In genomic region chr4:99404595-99405287, GRCh38 we compare ENCODE assay signal across 8 cellular contexts. TPM values are rescaled to one million over a fixed set of nuclear protein-coding genes. Genes with fewer than 3 reads are reported as not detected.
A peak's percentile ranks its signal among the peaks of the same experiment; 100 is the strongest.
DNase-seq lines count a peak whose midpoint lies in the region; ATAC-seq, FAIRE-seq and TF ChIP-seq lines count a peak whose summit lies in the region.

No MANE protein-coding gene starts in this region.

- ATAC-seq in GM21717 (IDR thresholded peaks at IDR 0.05; ENCODE audit: unreplicated experiment) (peak; percentile 88), sciatic nerve (peak; percentile 71)
- ATAC-seq in naive thymus-derived CD4-positive, alpha-beta T cell = no peak

- H3K4me3 Mint-ChIP-seq in naive thymus-derived CD4-positive, alpha-beta T cell = no peak overlapping the region

- H3K27ac ChIP-seq in naive thymus-derived CD4-positive, alpha-beta T cell (ENCODE audit: low read depth, low read length) = no peak overlapping the region

- no peak overlapping the region for H3K27ac Mint-ChIP-seq in naive thymus-derived CD4-positive, alpha-beta T cell

- peaks cover 0 to 19% (median 0%) of the 10 kb centered on the region in 7 donors for H3K4me1 Mint-ChIP-seq in naive thymus-derived CD4-positive, alpha-beta T cell

- no peak for TF ChIP-seq POLR2A in GM12892 (IDR thresholded peaks at IDR 0.05; ENCODE audit: low read depth, low read length)

- FAIRE-seq in GM12892 (lab: Jason Lieb, UNC) (peak; percentile 78), HTR-8/SVneo (lab: Jason Lieb, UNC) (no peak)

- no peaks in the 10 kb centered on the region for H3K27me3 ChIP-seq in naive thymus-derived CD4-positive, alpha-beta T cell (ENCODE audit: control insufficient read depth in 2 of 2, insufficient read depth in 2 of 2, low read length in 2 of 2)

- DNase-seq in GM12892 (ENCODE audit: insufficient read length) (no peak), HTR-8/SVneo (ENCODE audit: insufficient read length, low spot score) (peak; percentile 9), epidermal melanocyte (ENCODE audit: insufficient read length, low spot score) (peak; percentile 39), sciatic nerve (ENCODE audit: low spot score) (no peak), DMS79 (lab: John Stamatoyannopoulos, UW) (no peak), DMS 273 treated with DMSO at 0.1 percent for 48 hours (lab: John Stamatoyannopoulos, UW) (no peak)
- no peak for DNase-seq in naive thymus-derived CD4-positive, alpha-beta T cell

- no peaks in the 10 kb centered on the region for H3K9me3 ChIP-seq in naive thymus-derived CD4-positive, alpha-beta T cell (ENCODE audit: control insufficient read depth in 2 of 3, low read length in 3 of 3)

- no peak overlapping the region for H3K4me3 ChIP-seq in naive thymus-derived CD4-positive, alpha-beta T cell (ENCODE audit: low read length)

- no peaks in the 10 kb centered on the region for H3K9me3 Mint-ChIP-seq in naive thymus-derived CD4-positive, alpha-beta T cell

- no peaks in the 10 kb centered on the region for H3K4me1 ChIP-seq in naive thymus-derived CD4-positive, alpha-beta T cell (ENCODE audit: control insufficient read depth in 2 of 2, insufficient read depth in 2 of 2, low read length in 2 of 2)

- CTCF ChIA-PET in naive thymus-derived CD4-positive, alpha-beta T cell (lab: Charles Lee) = interaction anchor here (0.5 to 2.2 kb wide), 12 partner anchors 9 to 1266 kb away, joined by 3 to 9 read pairs (median 3); partner anchors contain the start of gene METAP1

- H3K36me3 ChIP-seq in naive thymus-derived CD4-positive, alpha-beta T cell (ENCODE audit: control insufficient read depth in 2 of 3, insufficient read depth in 3 of 3, low read length in 3 of 3) = no peaks in the 10 kb centered on the region

- intact Hi-C loops in sciatic nerve (cut with DNase I) = no loop called here
- intact Hi-C loops in naive thymus-derived CD4-positive, alpha-beta T cell (cut with micrococcal nuclease) = loop anchor here (1.0 to 10.0 kb wide), 12 partner anchors 286 to 1254 kb away; partner anchors contain the start of gene METAP1 (in 2 of the 2)

- no peaks in the 10 kb centered on the region for H3K36me3 Mint-ChIP-seq in naive thymus-derived CD4-positive, alpha-beta T cell

- peaks cover 0 to 3% (median 0%) of the 10 kb centered on the region in 5 donors for H3K27me3 Mint-ChIP-seq in naive thymus-derived CD4-positive, alpha-beta T cell

- POLR2A ChIA-PET in naive thymus-derived CD4-positive, alpha-beta T cell (lab: Charles Lee) = interaction anchor here (0.7 kb wide), 1 partner anchor 563 kb away, joined by 3 read pairs; no protein-coding TSS in a partner anchor

RNA-seq across cellular contexts. Expression of gene ADH7, which starts 30.4 kb away (rescaled TPM):
- polyA plus RNA-seq in GM12892 (2012; ENCODE audit: missing spikeins) = not detected
- total RNA-seq in sciatic nerve = not detected
- total RNA-seq in naive thymus-derived CD4-positive, alpha-beta T cell = not detected
- not detected for polyA plus RNA-seq in naive thymus-derived CD4-positive, alpha-beta T cell

RNA-seq across cellular contexts. Expression of gene ADH1C, which starts 52.2 kb away (rescaled TPM):
- polyA plus RNA-seq in GM12892 (2012; ENCODE audit: missing spikeins) = not detected
- total RNA-seq in sciatic nerve = 75.2 TPM
- not detected for total RNA-seq in naive thymus-derived CD4-positive, alpha-beta T cell
- not detected for polyA plus RNA-seq in naive thymus-derived CD4-positive, alpha-beta T cell

Comparison
In these comparisons a context has a peak if more than half of its experiments do, and no peak if none do; other contexts are left out.
1. DNase-seq: peak in HTR-8/SVneo (single experiment) and epidermal melanocyte (single experiment); none in GM12892 (single experiment), sciatic nerve (single experiment), naive thymus-derived CD4-positive, alpha-beta T cell (0 of 9), DMS79 (single experiment) and DMS 273 treated with DMSO at 0.1 percent for 48 hours (single experiment).
2. RNA of gene ADH1C, which starts 52.2 kb away (total RNA-seq): 75.2 TPM in sciatic nerve (single experiment); not detected in naive thymus-derived CD4-positive, alpha-beta T cell; every median in the first group is over 10 times any median in the second.